Comparison of ENCODE assay signal across 8 cellular contexts in the genomic region with DNA sequence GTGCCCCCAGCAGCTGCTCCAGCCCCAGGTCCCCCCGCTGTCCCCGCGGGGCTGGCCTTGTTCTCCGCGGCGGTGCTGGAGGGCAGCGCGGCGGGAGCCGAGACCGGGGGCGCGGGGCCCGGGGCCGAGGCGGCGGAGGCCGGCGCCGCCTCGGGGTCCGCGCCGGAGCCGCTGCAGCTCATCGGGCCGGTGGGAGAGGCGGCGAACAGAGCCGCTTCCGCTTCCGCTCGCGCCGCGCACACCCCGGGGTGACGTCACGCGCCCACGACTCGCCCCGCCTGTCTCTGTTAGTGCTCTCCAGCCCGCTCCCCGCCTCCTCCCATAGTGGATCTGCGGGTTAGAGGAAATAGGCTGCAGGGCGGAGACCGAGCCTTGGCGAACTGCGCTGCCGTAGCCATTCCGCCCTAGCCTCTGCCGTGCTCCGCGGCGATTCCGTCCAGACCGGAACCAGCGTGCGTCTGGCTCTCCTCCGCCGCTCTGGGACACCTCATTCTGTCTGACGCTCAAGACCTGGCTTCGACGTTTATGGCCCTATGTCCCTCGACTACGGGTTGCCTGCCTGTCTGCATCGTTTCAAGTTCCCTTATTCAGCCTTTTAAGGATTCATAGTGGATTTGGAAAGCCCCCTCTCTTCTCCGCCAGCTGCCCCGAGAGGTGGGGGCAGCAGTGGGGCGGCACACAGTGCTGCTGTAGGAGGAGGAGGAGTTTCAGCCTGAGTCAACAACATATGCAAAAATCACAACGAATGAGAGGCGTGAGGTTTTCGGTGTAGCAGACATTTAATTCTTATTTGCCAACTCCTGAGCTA. TPM values are rescaled to one million over a fixed set of nuclear protein-coding genes. Genes with fewer than 3 reads are reported as not detected.
DNase-seq lines count a peak whose midpoint lies in the region; ATAC-seq and TF ChIP-seq lines count a peak whose summit lies in the region.

A gene (minus strand): TSS at position 209 of the 808 bp plus-strand sequence. CDS start 27 bp downstream, at position 182.

- peak within 1 kb of the TSS; percentile 99 for H3K27ac ChIP-seq in temporal lobe (ENCODE audit: low read depth, low read length)

- H3K36me3 Mint-ChIP-seq in activated naive CD4-positive, alpha-beta T cell treated with anti-CD3 and anti-CD28 coated beads, Interleukin-2, amount 50 U/mL, for 72 hours, result peaks cover 27 to 38% of the 10 kb centered on the region in 2 donors

- ATAC-seq in HG02623 (IDR thresholded peaks at IDR 0.05; ENCODE audit: unreplicated experiment) (peak; percentile 88), omental fat pad (ENCODE audit: low FRiP score) (peak; percentile 95)
- ATAC-seq in activated naive CD4-positive, alpha-beta T cell treated with anti-CD3 and anti-CD28 coated beads, Interleukin-2, amount 50 U/mL, for 72 hours, result peak; percentile 86 to 93

- no peak for TF ChIP-seq CTCF in GM10266 (IDR thresholded peaks at IDR 0.05; ENCODE audit: control insufficient read depth, insufficient read depth, low read depth, missing control alignments)
- no peak for TF ChIP-seq CTCF in omental fat pad (IDR thresholded peaks at IDR 0.05)

- peak within 1 kb of the TSS in 1 of 2 donors; percentile 96 for H3K27ac Mint-ChIP-seq in activated naive CD4-positive, alpha-beta T cell treated with anti-CD3 and anti-CD28 coated beads, Interleukin-2, amount 50 U/mL, for 72 hours

- no peaks in the 10 kb centered on the region for H3K9me3 Mint-ChIP-seq in activated naive CD4-positive, alpha-beta T cell treated with anti-CD3 and anti-CD28 coated beads, Interleukin-2, amount 50 U/mL, for 72 hours

- peak; percentile 91 for DNase-seq in GM10266 (ENCODE audit: extremely low spot score)
- DNase-seq in NCI-H1105 (lab: John Stamatoyannopoulos, UW), result peak; percentile 93
- DNase-seq in SKM-1 (lab: John Stamatoyannopoulos, UW; ENCODE audit: unreplicated experiment), result peak; percentile 87
- peak; percentile 93 to 94 for DNase-seq in activated naive CD4-positive, alpha-beta T cell treated with anti-CD3 and anti-CD28 coated beads, Interleukin-2, amount 50 U/mL, for 72 hours (ENCODE audit: low spot score in 2 of 2)
- peak; percentile 95 for DNase-seq in globus pallidus (ENCODE audit: low spot score)
- DNase-seq in omental fat pad (ENCODE audit: low spot score), result peak; percentile 91

RNA-seq across cellular contexts. Expression of the gene that starts here (rescaled TPM):
- total RNA-seq in activated naive CD4-positive, alpha-beta T cell treated with anti-CD3 and anti-CD28 coated beads, Interleukin-2, amount 50 U/mL, for 72 hours, result 100 to 1,000 TPM in 1 of 2 donors, 10 to 100 TPM in 1; 95.3 to 166 TPM
- total RNA-seq in omental fat pad, result 10 to 100 TPM; 31.9 to 52.6 (median 37.1) TPM
- total RNA-seq in temporal lobe, result 14.0 TPM

Comparison
In these comparisons a context has a peak if more than half of its experiments do, and no peak if none do; other contexts are left out.
1. Peak in every context shown above with its lines: DNase-seq, ATAC-seq and H3K27ac ChIP-seq.